13 cellular contexts compared by ENCODE assay signal in genomic region chr19:48168689-48169088, GRCh38. TPM values are rescaled to one million over a fixed set of nuclear protein-coding genes. Genes with fewer than 3 reads are reported as not detected.
DNase-seq lines count a peak whose midpoint lies in the region; ATAC-seq and TF ChIP-seq lines count a peak whose summit lies in the region.
"Had no signal": no experiment of that assay in that cellular context is flagged by ENCODE, and none has a peak within 500 bp of the region (broad histone marks: within the 10 kb centered on the region; RNA-seq: fewer than 3 reads in every experiment).

No MANE protein-coding gene starts in this region.

- ATAC-seq in HG02798 (IDR thresholded peaks at IDR 0.05; ENCODE audit: poor library complexity, unreplicated experiment), result no peak
- no peak for ATAC-seq in HG03097 (IDR thresholded peaks at IDR 0.05; ENCODE audit: low FRiP score, unreplicated experiment)

- DNase-seq in activated naive CD4-positive, alpha-beta T cell treated with anti-CD3 and anti-CD28 coated beads, Interleukin-2, amount 10 ng/mL, durations not matched to agents 7 days and 5 days, result no peak
- no peak for DNase-seq in activated naive CD4-positive, alpha-beta T cell (lab: John Stamatoyannopoulos, UW)
- DNase-seq in SK-N-MC (ENCODE audit: low read depth, low spot score) (no peak), endothelial cell (ENCODE audit: low spot score) (no peak), NCI-H146 treated with DMSO at 0.1 percent for 48 hours (lab: John Stamatoyannopoulos, UW; ENCODE audit: unreplicated experiment) (no peak)
- DNase-seq: cortex of kidney, left cardiac atrium, NCI-H510A treated with DMSO at 0.1 percent for 48 hours, ovary, Right ventricle myocardium superior had no signal

- no peak for TF ChIP-seq CTCF in endothelial cell (IDR thresholded peaks at IDR 0.05; ENCODE audit: unreplicated experiment)

- H3K9ac ChIP-seq in SK-N-MC (ENCODE audit: insufficient read length), result no peak overlapping the region
- no peak overlapping the region for H3K9ac ChIP-seq in skeletal muscle satellite cell (ENCODE audit: low read depth, low read length)

- peaks cover 40% of the 10 kb centered on the region for H3K4me1 Mint-ChIP-seq in activated naive CD4-positive, alpha-beta T cell treated with anti-CD3 and anti-CD28 coated beads, Interleukin-2, amount 10 ng/mL, durations not matched to agents 7 days and 5 days
- H3K4me1 Mint-ChIP-seq in endothelial cell (ENCODE audit: unreplicated experiment), result peaks cover 8% of the 10 kb centered on the region

- H3K9me3 Mint-ChIP-seq in activated naive CD4-positive, alpha-beta T cell treated with anti-CD3 and anti-CD28 coated beads, Interleukin-2, amount 10 ng/mL, durations not matched to agents 7 days and 5 days, result no peaks in the 10 kb centered on the region
- no peaks in the 10 kb centered on the region for H3K9me3 Mint-ChIP-seq in endothelial cell (ENCODE audit: unreplicated experiment)

- peak overlapping the region; percentile 74 for H3K4me2 ChIP-seq in skeletal muscle satellite cell (ENCODE audit: low read length)

- H3K4me1 ChIP-seq in skeletal muscle satellite cell (ENCODE audit: control insufficient read depth, insufficient read depth, low read length), result peaks cover 9% of the 10 kb centered on the region

- no peaks in the 10 kb centered on the region for H3K9me3 ChIP-seq in SK-N-MC (ENCODE audit: low read depth, low read length)
- no peaks in the 10 kb centered on the region for H3K9me3 ChIP-seq in skeletal muscle satellite cell (replicated peaks; ENCODE audit: low read length)
- H3K9me3 ChIP-seq: ovary had no signal

- no peaks in the 10 kb centered on the region for H3K27me3 ChIP-seq in skeletal muscle satellite cell (ENCODE audit: control insufficient read depth, insufficient read depth, low read length)
- H3K27me3 ChIP-seq: ovary had no signal

- H3K36me3 Mint-ChIP-seq in activated naive CD4-positive, alpha-beta T cell treated with anti-CD3 and anti-CD28 coated beads, Interleukin-2, amount 10 ng/mL, durations not matched to agents 7 days and 5 days, result peaks cover 27% of the 10 kb centered on the region
- peaks cover 13% of the 10 kb centered on the region for H3K36me3 Mint-ChIP-seq in endothelial cell (ENCODE audit: low read depth, unreplicated experiment)

- H3K36me3 ChIP-seq in SK-N-MC (ENCODE audit: insufficient read depth, low read length), result peaks cover 19% of the 10 kb centered on the region
- H3K36me3 ChIP-seq in skeletal muscle satellite cell (ENCODE audit: insufficient read depth, low read length), result peaks cover 8% of the 10 kb centered on the region
- H3K36me3 ChIP-seq: ovary had no signal

- CTCF ChIA-PET in activated naive CD4-positive, alpha-beta T cell treated with anti-CD3 and anti-CD28 coated beads, Interleukin-2, amount 10 ng/mL, durations not matched to agents 7 days and 5 days (lab: Charles Lee), result no interaction called here

- peak overlapping the region; percentile 99 for H3K27ac Mint-ChIP-seq in activated naive CD4-positive, alpha-beta T cell treated with anti-CD3 and anti-CD28 coated beads, Interleukin-2, amount 10 ng/mL, durations not matched to agents 7 days and 5 days
- H3K27ac Mint-ChIP-seq in endothelial cell (ENCODE audit: unreplicated experiment), result peak overlapping the region; percentile 16

- no peaks in the 10 kb centered on the region for H3K27me3 Mint-ChIP-seq in activated naive CD4-positive, alpha-beta T cell treated with anti-CD3 and anti-CD28 coated beads, Interleukin-2, amount 10 ng/mL, durations not matched to agents 7 days and 5 days
- peaks cover 6% of the 10 kb centered on the region for H3K27me3 Mint-ChIP-seq in endothelial cell (ENCODE audit: unreplicated experiment)

- peak overlapping the region; percentile 15; the same call in 1 of the 2 replicates for H3K27ac ChIP-seq in SK-N-MC
- H3K27ac ChIP-seq: ovary had no signal

- peak overlapping the region; percentile 100 for H3K4me3 Mint-ChIP-seq in activated naive CD4-positive, alpha-beta T cell treated with anti-CD3 and anti-CD28 coated beads, Interleukin-2, amount 10 ng/mL, durations not matched to agents 7 days and 5 days
- peak overlapping the region; percentile 95 for H3K4me3 Mint-ChIP-seq in endothelial cell (ENCODE audit: unreplicated experiment)

- H3K4me3 ChIP-seq in SK-N-MC (peak overlapping the region; percentile 99), skeletal muscle satellite cell (ENCODE audit: low read length) (no peak overlapping the region)

RNA-seq across cellular contexts. Expression of gene LIG1, which starts 1.5 kb away (rescaled TPM):
- 51.5 TPM for total RNA-seq in endothelial cell (ENCODE audit: unreplicated experiment)
- total RNA-seq in skeletal muscle satellite cell (2012; rRNA removed), result 19.2 and 20.8 TPM in 2 replicates

RNA-seq across cellular contexts. Expression of gene ZSWIM9, which starts 1.8 kb away (rescaled TPM):
- total RNA-seq in endothelial cell (ENCODE audit: unreplicated experiment), result 8.8 TPM
- total RNA-seq in skeletal muscle satellite cell (2012; rRNA removed), result 1.7 and 2.0 TPM in 2 replicates

RNA-seq across cellular contexts. Expression of gene PLA2G4C, which starts 58.1 kb away (rescaled TPM):
- total RNA-seq in endothelial cell (ENCODE audit: unreplicated experiment), result 1.1 TPM
- total RNA-seq in skeletal muscle satellite cell (2012; rRNA removed), result 4.3 and 13.3 TPM in 2 replicates
